ENCODE assay signal across 27 cellular contexts in genomic region chr2:174625031-174625430, GRCh38. TPM values are rescaled to one million over a fixed set of nuclear protein-coding genes. Genes with fewer than 3 reads are reported as not detected.
DNase-seq lines count a peak whose midpoint lies in the region; ATAC-seq and TF ChIP-seq lines count a peak whose summit lies in the region.
"Had no signal": no experiment of that assay in that cellular context is flagged by ENCODE, and none has a peak within 500 bp of the region (broad histone marks: within the 10 kb centered on the region; RNA-seq: fewer than 3 reads in every experiment).

No MANE protein-coding gene starts in this region.

- no peak for TF ChIP-seq CTCF in tibial artery (IDR thresholded peaks at IDR 0.05)
- TF ChIP-seq CTCF in WTC11 (IDR thresholded peaks at IDR 0.05) = no peak

- no peak overlapping the region for H3K4me3 ChIP-seq in naive thymus-derived CD4-positive, alpha-beta T cell (ENCODE audit: low read length)
- H3K4me3 ChIP-seq in tibial artery = no peak overlapping the region
- H3K4me3 ChIP-seq: HAP-1, lower lobe of right lung, right atrium auricular region, stomach, upper lobe of left lung had no signal

- POLR2A ChIA-PET in T-cell (lab: Charles Lee) (interaction anchor here in 1 of 2 donors (1.1 kb wide), 1 partner anchor 10 kb away, joined by 3 read pairs; no protein-coding TSS in a partner anchor), WTC11 (lab: Charles Lee) (no interaction called here)
- POLR2A ChIA-PET in naive thymus-derived CD4-positive, alpha-beta T cell (lab: Charles Lee) = interaction anchor here (0.5 to 3.1 kb wide), 3 partner anchors 9 to 30 kb away, joined by 3 to 11 read pairs (median 4); no protein-coding TSS in a partner anchor

- intact Hi-C loops in naive thymus-derived CD4-positive, alpha-beta T cell (cut with micrococcal nuclease) = no loop called here
- intact Hi-C loops in tibial artery (cut with DNase I; ENCODE audit: low total_unique reads) = no loop called here

- H3K4me1 Mint-ChIP-seq in activated T-cell treated with anti-CD3 and anti-CD28 coated beads, Interleukin-2, amount 50 U/mL, for 24 hours (ENCODE audit: low read depth) = peaks cover 80% of the 10 kb centered on the region
- H3K4me1 Mint-ChIP-seq in T-cell = peaks cover 73 to 81% (median 80%) of the 10 kb centered on the region in 3 donors
- peaks cover 54 to 96% (median 86%) of the 10 kb centered on the region in 7 donors for H3K4me1 Mint-ChIP-seq in naive thymus-derived CD4-positive, alpha-beta T cell
- H3K4me1 Mint-ChIP-seq in WTC11 = no peaks in the 10 kb centered on the region

- in situ Hi-C loops in ACHN (cut with HindIII; ENCODE audit: low pct_ligation_motif_present, low pct_unique_long_range_greater_than_20kb, low sequenced_read_pairs) = no loop called here

- peaks cover 88% of the 10 kb centered on the region for H3K36me3 Mint-ChIP-seq in activated T-cell treated with anti-CD3 and anti-CD28 coated beads, Interleukin-2, amount 50 U/mL, for 24 hours (ENCODE audit: low read depth)
- H3K36me3 Mint-ChIP-seq in T-cell = peaks cover 53% of the 10 kb centered on the region
- H3K36me3 Mint-ChIP-seq in naive thymus-derived CD4-positive, alpha-beta T cell = peaks cover 15 to 64% (median 54%) of the 10 kb centered on the region in 5 donors
- no peaks in the 10 kb centered on the region for H3K36me3 Mint-ChIP-seq in WTC11

- H3K9me3 ChIP-seq in naive thymus-derived CD4-positive, alpha-beta T cell (ENCODE audit: control insufficient read depth in 2 of 3, low read length in 3 of 3) = no peaks in the 10 kb centered on the region
- H3K9me3 ChIP-seq in tibial artery = no peaks in the 10 kb centered on the region
- H3K9me3 ChIP-seq: HAP-1, lower lobe of right lung, right atrium auricular region, stomach, upper lobe of left lung had no signal

- peaks cover 11 to 53% (median 27%) of the 10 kb centered on the region in 3 experiments for H3K36me3 ChIP-seq in naive thymus-derived CD4-positive, alpha-beta T cell (ENCODE audit: control insufficient read depth in 2 of 3, insufficient read depth in 3 of 3, low read length in 3 of 3)
- H3K36me3 ChIP-seq in tibial artery = no peaks in the 10 kb centered on the region
- H3K36me3 ChIP-seq: HAP-1, right atrium auricular region had no signal

- no peak overlapping the region for H3K4me3 Mint-ChIP-seq in activated T-cell treated with anti-CD3 and anti-CD28 coated beads, Interleukin-2, amount 50 U/mL, for 24 hours
- H3K4me3 Mint-ChIP-seq in T-cell = no peak overlapping the region
- peak overlapping the region in 3 of 10 donors; percentile 14 to 32 (median 18) for H3K4me3 Mint-ChIP-seq in naive thymus-derived CD4-positive, alpha-beta T cell
- no peak overlapping the region for H3K4me3 Mint-ChIP-seq in WTC11

- peaks cover 37 to 53% of the 10 kb centered on the region in 2 donors for H3K4me1 ChIP-seq in naive thymus-derived CD4-positive, alpha-beta T cell (ENCODE audit: control insufficient read depth in 2 of 2, insufficient read depth in 2 of 2, low read length in 2 of 2)
- H3K4me1 ChIP-seq in tibial artery = peaks cover 0 to 56% (median 27%) of the 10 kb centered on the region in 4 donors
- H3K4me1 ChIP-seq: HAP-1, lower lobe of right lung, upper lobe of left lung had no signal

- ATAC-seq in T-cell (replicated peaks in 1 of 4) (no peak), WTC11 (no peak)
- no peak for ATAC-seq in naive thymus-derived CD4-positive, alpha-beta T cell
- ATAC-seq: lower lobe of right lung, Panc1 had no signal

- no peaks in the 10 kb centered on the region for H3K27me3 ChIP-seq in naive thymus-derived CD4-positive, alpha-beta T cell (ENCODE audit: control insufficient read depth in 2 of 2, insufficient read depth in 2 of 2, low read length in 2 of 2)
- no peaks in the 10 kb centered on the region for H3K27me3 ChIP-seq in tibial artery
- H3K27me3 ChIP-seq: right atrium auricular region, stomach, upper lobe of left lung had no signal

- H3K9me3 Mint-ChIP-seq in activated T-cell treated with anti-CD3 and anti-CD28 coated beads, Interleukin-2, amount 50 U/mL, for 24 hours = no peaks in the 10 kb centered on the region
- no peaks in the 10 kb centered on the region for H3K9me3 Mint-ChIP-seq in T-cell
- no peaks in the 10 kb centered on the region for H3K9me3 Mint-ChIP-seq in naive thymus-derived CD4-positive, alpha-beta T cell
- H3K9me3 Mint-ChIP-seq in WTC11 = no peaks in the 10 kb centered on the region

- no peaks in the 10 kb centered on the region for H3K27me3 Mint-ChIP-seq in activated T-cell treated with anti-CD3 and anti-CD28 coated beads, Interleukin-2, amount 50 U/mL, for 24 hours
- no peaks in the 10 kb centered on the region for H3K27me3 Mint-ChIP-seq in T-cell
- H3K27me3 Mint-ChIP-seq in naive thymus-derived CD4-positive, alpha-beta T cell = no peaks in the 10 kb centered on the region
- H3K27me3 Mint-ChIP-seq in WTC11 (ENCODE audit: low read depth) = no peaks in the 10 kb centered on the region

- peak overlapping the region; percentile 27 for H3K27ac Mint-ChIP-seq in activated T-cell treated with anti-CD3 and anti-CD28 coated beads, Interleukin-2, amount 50 U/mL, for 24 hours
- peak overlapping the region; percentile 41 to 68 for H3K27ac Mint-ChIP-seq in T-cell
- peak overlapping the region in 7 of 9 donors; percentile 5 to 77 (median 29) for H3K27ac Mint-ChIP-seq in naive thymus-derived CD4-positive, alpha-beta T cell
- H3K27ac Mint-ChIP-seq in WTC11 = no peak overlapping the region

- CTCF ChIA-PET in T-cell (lab: Charles Lee) = interaction anchor here in 1 of 2 donors (0.6 to 2.2 kb wide), 2 partner anchors 22 to 629 kb away, joined by 3 to 7 read pairs; no protein-coding TSS in a partner anchor
- CTCF ChIA-PET in naive thymus-derived CD4-positive, alpha-beta T cell (lab: Charles Lee) = no interaction called here
- CTCF ChIA-PET in WTC11 (lab: Charles Lee) = interaction anchor here (0.6 kb wide), 1 partner anchor 49 kb away, joined by 5 read pairs; no protein-coding TSS in a partner anchor

- DNase-seq in activated T-cell treated with anti-CD3 and anti-CD28 coated beads, Interleukin-2, amount 50 U/mL, for 24 hours = no peak
- DNase-seq in activated T-cell treated with anti-CD3 and anti-CD28 coated beads, Interleukin-2, amount 50 U/mL, for 1 hour = no peak
- no peak for DNase-seq in T-cell
- DNase-seq in naive thymus-derived CD4-positive, alpha-beta T cell = no peak
- DNase-seq in tibial artery = no peak
- DNase-seq in ACHN = no peak
- DNase-seq in midbrain (lab: John Stamatoyannopoulos, UW) = no peak
- no peak for DNase-seq in WTC11 (ENCODE audit: low spot score)
- DNase-seq: activated CD4-positive, alpha-beta T cell treated with anti-CD3 and anti-CD28 coated beads for 48 hours; activated CD8-positive, alpha-beta memory T cell treated with anti-CD3 and anti-CD28 coated beads, Interleukin-2, amount 50 U/mL, for 48 hours; activated effector memory CD4-positive, alpha-beta T cell treated with Interleukin-2 at 50 U/mL for 16 hours; kidney glomerular epithelial cell; lower lobe of right lung; MV-4-11; NCI-H1694; NCI-H2171; NCI-H510A treated with DMSO at 0.1 percent for 48 hours; NK-92 treated with Interleukin-12 subunit alpha and Interleukin-12 subunit beta, amount 100 ng/mL, for 24 hours; SIG-M5; stimulated activated CD4-positive, alpha-beta T cell treated with anti-CD3 and anti-CD28 coated beads, Interleukin-4, amount 100 ng/mL, for 24 hours; stomach; SW 1271 had no signal

- H3K27ac ChIP-seq in naive thymus-derived CD4-positive, alpha-beta T cell (ENCODE audit: low read depth, low read length) = no peak overlapping the region
- peak overlapping the region; percentile 45 to 48 for H3K27ac ChIP-seq in tibial artery
- H3K27ac ChIP-seq: epithelial cell of prostate, lower lobe of right lung, right atrium auricular region, stomach, upper lobe of left lung had no signal

TF ChIP-seq in WTC11, 78 proteins besides CTCF, POLR2A, EP300 and RAD21:
- no peak for TF ChIP-seq PREB (CRISPR knock-in tag; IDR thresholded peaks at IDR 0.05; ENCODE audit: borderline replicate concordance)
- no peak for TF ChIP-seq ZNF121 (CRISPR knock-in tag; IDR thresholded peaks at IDR 0.05)
- TF ChIP-seq STAT6 (CRISPR knock-in tag; conservative IDR thresholded peaks at IDR 0.05; ENCODE audit: low read depth) = no peak
- TF ChIP-seq ZNF423 (CRISPR knock-in tag; IDR thresholded peaks at IDR 0.05) = no peak
- TF ChIP-seq ZNF219 (CRISPR knock-in tag; IDR thresholded peaks at IDR 0.05; ENCODE audit: borderline replicate concordance) = no peak
- TF ChIP-seq RORB (CRISPR knock-in tag; IDR thresholded peaks at IDR 0.05) = no peak

RNA-seq across cellular contexts. Expression of gene WIPF1, which starts 27.4 kb away (rescaled TPM):
- 100 to 1,000 TPM; 349 to 412 (median 372) TPM for total RNA-seq in T-cell
- 100 to 1,000 TPM; 272 to 514 (median 397) TPM for total RNA-seq in naive thymus-derived CD4-positive, alpha-beta T cell
- polyA plus RNA-seq in naive thymus-derived CD4-positive, alpha-beta T cell = 100 to 1,000 TPM in 1 of 2 donors, 10 to 100 TPM in 1; 92.3 to 103 TPM
- total RNA-seq in WTC11 (2021) = 6.4 to 6.7 TPM (median 6.4 TPM) in 3 replicates

Comparison
In these comparisons a context has a peak if more than half of its experiments do, and no peak if none do; other contexts are left out.
1. RNA of gene WIPF1, which starts 27.4 kb away (total RNA-seq): 272 to 514 TPM in naive thymus-derived CD4-positive, alpha-beta T cell and 349 to 412 TPM in T-cell; 6.4 to 6.7 TPM in WTC11; every median in the first group is over 10 times any median in the second.